Comparison of ENCODE assay signal across 1 cellular context in genomic region chr17:67245073-67245693, GRCh38.
TF ChIP-seq lines count a peak whose summit lies in the region.

HELZ (minus strand) TSS chr17:67245196; CDS start chr17:67218804, 26,392 bp downstream.

TF ChIP-seq in HepG2, 621 proteins besides CTCF, POLR2A, EP300 and RAD21 (continued from another document and continues in another):
- TF ChIP-seq SOX6 (IDR thresholded peaks at IDR 0.05): no peak
- no peak for TF ChIP-seq SOX6 (CRISPR knock-in tag; IDR thresholded peaks at IDR 0.05)
- TF ChIP-seq RFX3 (CRISPR knock-in tag; IDR thresholded peaks at IDR 0.05): no peak
- no peak; the same call in 1 of the 2 replicates for TF ChIP-seq THAP7 (CRISPR knock-in tag; IDR thresholded peaks at IDR 0.05)
- TF ChIP-seq ZSCAN22 (CRISPR knock-in tag; IDR thresholded peaks at IDR 0.05): no peak
- TF ChIP-seq ZNF138 (CRISPR knock-in tag; IDR thresholded peaks at IDR 0.05; ENCODE audit: low read depth): no peak
- TF ChIP-seq ZNF343 (CRISPR knock-in tag; IDR thresholded peaks at IDR 0.05): no peak
- TF ChIP-seq ZNF850 (CRISPR knock-in tag; conservative IDR thresholded peaks at IDR 0.05): 0 out of 2 replicates have a peak, but pooled peaks have one; percentile 71
- TF ChIP-seq, protein P1, sequence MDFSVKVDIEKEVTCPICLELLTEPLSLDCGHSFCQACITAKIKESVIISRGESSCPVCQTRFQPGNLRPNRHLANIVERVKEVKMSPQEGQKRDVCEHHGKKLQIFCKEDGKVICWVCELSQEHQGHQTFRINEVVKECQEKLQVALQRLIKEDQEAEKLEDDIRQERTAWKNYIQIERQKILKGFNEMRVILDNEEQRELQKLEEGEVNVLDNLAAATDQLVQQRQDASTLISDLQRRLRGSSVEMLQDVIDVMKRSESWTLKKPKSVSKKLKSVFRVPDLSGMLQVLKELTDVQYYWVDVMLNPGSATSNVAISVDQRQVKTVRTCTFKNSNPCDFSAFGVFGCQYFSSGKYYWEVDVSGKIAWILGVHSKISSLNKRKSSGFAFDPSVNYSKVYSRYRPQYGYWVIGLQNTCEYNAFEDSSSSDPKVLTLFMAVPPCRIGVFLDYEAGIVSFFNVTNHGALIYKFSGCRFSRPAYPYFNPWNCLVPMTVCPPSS (IDR thresholded peaks at IDR 0.05): no peak
- no peak for TF ChIP-seq BRD4 (CRISPR knock-in tag; IDR thresholded peaks at IDR 0.05)
- TF ChIP-seq TBX2 (CRISPR knock-in tag; IDR thresholded peaks at IDR 0.05; ENCODE audit: borderline replicate concordance): peak; percentile 50
- TF ChIP-seq ZNF703 (CRISPR knock-in tag; IDR thresholded peaks at IDR 0.05; ENCODE audit: borderline replicate concordance): no peak; the same call in 1 of the 2 replicates
- TF ChIP-seq CCAR2 (optimal IDR thresholded peaks at IDR 0.05; ENCODE audit: low read depth, low read length): no peak
- TF ChIP-seq, protein P2, sequence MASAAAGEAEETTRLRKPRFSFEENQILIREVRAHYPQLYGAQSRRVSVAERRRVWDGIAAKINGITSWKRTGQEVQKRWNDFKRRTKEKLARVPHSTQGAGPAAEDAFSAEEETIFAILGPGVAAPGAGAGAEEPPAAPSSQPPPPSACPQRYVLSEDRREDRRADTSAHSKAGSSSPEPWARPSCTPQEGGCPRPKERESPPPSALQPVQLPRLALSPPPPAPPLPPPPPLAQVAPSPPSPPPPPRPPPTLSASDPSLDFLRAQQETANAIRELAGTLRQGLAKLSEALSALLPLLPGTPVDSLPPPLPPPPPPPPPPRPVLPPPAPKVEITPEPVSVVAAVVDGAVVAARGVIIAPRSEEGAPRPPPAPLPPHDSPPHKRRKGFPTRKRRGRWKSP (CRISPR knock-in tag; IDR thresholded peaks at IDR 0.05): peak; percentile 49; the same call in 1 of the 2 replicates
- no peak for TF ChIP-seq ZIK1 (CRISPR knock-in tag; IDR thresholded peaks at IDR 0.05; ENCODE audit: borderline replicate concordance, low read depth)
- TF ChIP-seq, protein P3, sequence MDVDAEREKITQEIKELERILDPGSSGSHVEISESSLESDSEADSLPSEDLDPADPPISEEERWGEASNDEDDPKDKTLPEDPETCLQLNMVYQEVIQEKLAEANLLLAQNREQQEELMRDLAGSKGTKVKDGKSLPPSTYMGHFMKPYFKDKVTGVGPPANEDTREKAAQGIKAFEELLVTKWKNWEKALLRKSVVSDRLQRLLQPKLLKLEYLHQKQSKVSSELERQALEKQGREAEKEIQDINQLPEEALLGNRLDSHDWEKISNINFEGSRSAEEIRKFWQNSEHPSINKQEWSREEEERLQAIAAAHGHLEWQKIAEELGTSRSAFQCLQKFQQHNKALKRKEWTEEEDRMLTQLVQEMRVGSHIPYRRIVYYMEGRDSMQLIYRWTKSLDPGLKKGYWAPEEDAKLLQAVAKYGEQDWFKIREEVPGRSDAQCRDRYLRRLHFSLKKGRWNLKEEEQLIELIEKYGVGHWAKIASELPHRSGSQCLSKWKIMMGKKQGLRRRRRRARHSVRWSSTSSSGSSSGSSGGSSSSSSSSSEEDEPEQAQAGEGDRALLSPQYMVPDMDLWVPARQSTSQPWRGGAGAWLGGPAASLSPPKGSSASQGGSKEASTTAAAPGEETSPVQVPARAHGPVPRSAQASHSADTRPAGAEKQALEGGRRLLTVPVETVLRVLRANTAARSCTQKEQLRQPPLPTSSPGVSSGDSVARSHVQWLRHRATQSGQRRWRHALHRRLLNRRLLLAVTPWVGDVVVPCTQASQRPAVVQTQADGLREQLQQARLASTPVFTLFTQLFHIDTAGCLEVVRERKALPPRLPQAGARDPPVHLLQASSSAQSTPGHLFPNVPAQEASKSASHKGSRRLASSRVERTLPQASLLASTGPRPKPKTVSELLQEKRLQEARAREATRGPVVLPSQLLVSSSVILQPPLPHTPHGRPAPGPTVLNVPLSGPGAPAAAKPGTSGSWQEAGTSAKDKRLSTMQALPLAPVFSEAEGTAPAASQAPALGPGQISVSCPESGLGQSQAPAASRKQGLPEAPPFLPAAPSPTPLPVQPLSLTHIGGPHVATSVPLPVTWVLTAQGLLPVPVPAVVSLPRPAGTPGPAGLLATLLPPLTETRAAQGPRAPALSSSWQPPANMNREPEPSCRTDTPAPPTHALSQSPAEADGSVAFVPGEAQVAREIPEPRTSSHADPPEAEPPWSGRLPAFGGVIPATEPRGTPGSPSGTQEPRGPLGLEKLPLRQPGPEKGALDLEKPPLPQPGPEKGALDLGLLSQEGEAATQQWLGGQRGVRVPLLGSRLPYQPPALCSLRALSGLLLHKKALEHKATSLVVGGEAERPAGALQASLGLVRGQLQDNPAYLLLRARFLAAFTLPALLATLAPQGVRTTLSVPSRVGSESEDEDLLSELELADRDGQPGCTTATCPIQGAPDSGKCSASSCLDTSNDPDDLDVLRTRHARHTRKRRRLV (CRISPR knock-in tag; IDR thresholded peaks at IDR 0.05): peak; percentile 26; the same call in 1 of the 2 replicates
- peak; percentile 10; the same call in 1 of the 2 replicates for TF ChIP-seq NFYB (CRISPR knock-in tag; IDR thresholded peaks at IDR 0.05)
- no peak for TF ChIP-seq TCF7L2 (IDR thresholded peaks at IDR 0.05; ENCODE audit: low read depth, low read length)
- TF ChIP-seq JUN (CRISPR knock-in tag; IDR thresholded peaks at IDR 0.05): no peak
- peak; percentile 17; the same call in 1 of the 2 replicates for TF ChIP-seq TARDBP (CRISPR knock-in tag; IDR thresholded peaks at IDR 0.05)
- TF ChIP-seq, protein P4, sequence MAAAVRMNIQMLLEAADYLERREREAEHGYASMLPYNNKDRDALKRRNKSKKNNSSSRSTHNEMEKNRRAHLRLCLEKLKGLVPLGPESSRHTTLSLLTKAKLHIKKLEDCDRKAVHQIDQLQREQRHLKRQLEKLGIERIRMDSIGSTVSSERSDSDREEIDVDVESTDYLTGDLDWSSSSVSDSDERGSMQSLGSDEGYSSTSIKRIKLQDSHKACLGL (CRISPR knock-in tag; IDR thresholded peaks at IDR 0.05): no peak; the same call in 1 of the 2 replicates
- TF ChIP-seq, protein P5, sequence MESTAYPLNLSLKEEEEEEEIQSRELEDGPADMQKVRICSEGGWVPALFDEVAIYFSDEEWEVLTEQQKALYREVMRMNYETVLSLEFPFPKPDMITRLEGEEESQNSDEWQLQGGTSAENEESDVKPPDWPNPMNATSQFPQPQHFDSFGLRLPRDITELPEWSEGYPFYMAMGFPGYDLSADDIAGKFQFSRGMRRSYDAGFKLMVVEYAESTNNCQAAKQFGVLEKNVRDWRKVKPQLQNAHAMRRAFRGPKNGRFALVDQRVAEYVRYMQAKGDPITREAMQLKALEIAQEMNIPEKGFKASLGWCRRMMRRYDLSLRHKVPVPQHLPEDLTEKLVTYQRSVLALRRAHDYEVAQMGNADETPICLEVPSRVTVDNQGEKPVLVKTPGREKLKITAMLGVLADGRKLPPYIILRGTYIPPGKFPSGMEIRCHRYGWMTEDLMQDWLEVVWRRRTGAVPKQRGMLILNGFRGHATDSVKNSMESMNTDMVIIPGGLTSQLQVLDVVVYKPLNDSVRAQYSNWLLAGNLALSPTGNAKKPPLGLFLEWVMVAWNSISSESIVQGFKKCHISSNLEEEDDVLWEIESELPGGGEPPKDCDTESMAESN (CRISPR knock-in tag; conservative IDR thresholded peaks at IDR 0.05): no peak
- TF ChIP-seq KDM3A (CRISPR knock-in tag; IDR thresholded peaks at IDR 0.05; ENCODE audit: low read depth): no peak
- TF ChIP-seq MAZ (IDR thresholded peaks at IDR 0.05; ENCODE audit: borderline replicate concordance, low read depth, low read length): peak; percentile 86
- 0 out of 2 replicates have a peak, but pooled peaks have one; percentile 12 for TF ChIP-seq MAZ (CRISPR knock-in tag; IDR thresholded peaks at IDR 0.05; ENCODE audit: low read depth)
- peak; percentile 78; the same call in 1 of the 2 replicates for TF ChIP-seq TFAP4 (IDR thresholded peaks at IDR 0.05; ENCODE audit: borderline replicate concordance, low read depth)
- TF ChIP-seq ZNF12 (CRISPR knock-in tag; IDR thresholded peaks at IDR 0.05): no peak
- TF ChIP-seq MXD4 (CRISPR knock-in tag; IDR thresholded peaks at IDR 0.05): peak; percentile 21
- TF ChIP-seq ZNF768 (CRISPR knock-in tag; IDR thresholded peaks at IDR 0.05): peak; percentile 48; the same call in 1 of the 2 replicates
- peak; percentile 65; the same call in 1 of the 2 replicates for TF ChIP-seq ZNF878 (CRISPR knock-in tag; IDR thresholded peaks at IDR 0.05)
- TF ChIP-seq RFXANK (CRISPR knock-in tag; IDR thresholded peaks at IDR 0.05): no peak; the same call in 1 of the 2 replicates
- no peak for TF ChIP-seq ZBTB25 (CRISPR knock-in tag; IDR thresholded peaks at IDR 0.05)
- TF ChIP-seq ZNF552 (CRISPR knock-in tag; IDR thresholded peaks at IDR 0.05; ENCODE audit: borderline replicate concordance): peak; percentile 70; the same call in 1 of the 2 replicates
- no peak for TF ChIP-seq ZNF660 (CRISPR knock-in tag; IDR thresholded peaks at IDR 0.05; ENCODE audit: borderline replicate concordance, low read depth)
- TF ChIP-seq NFE2L2 (IDR thresholded peaks at IDR 0.05; ENCODE audit: low read length): no peak
- no peak for TF ChIP-seq ZFP36L1 (CRISPR knock-in tag; IDR thresholded peaks at IDR 0.05)
- TF ChIP-seq PCBP2 (optimal IDR thresholded peaks at IDR 0.05; ENCODE audit: low read depth, low read length, poor library complexity, severe bottlenecking): no peak
- TF ChIP-seq ZNF674 (CRISPR knock-in tag; IDR thresholded peaks at IDR 0.05; ENCODE audit: low read depth): no peak
- TF ChIP-seq KDM5B (CRISPR knock-in tag; IDR thresholded peaks at IDR 0.05; ENCODE audit: borderline replicate concordance): no peak
- no peak for TF ChIP-seq ZSCAN5A (CRISPR knock-in tag; IDR thresholded peaks at IDR 0.05; ENCODE audit: borderline replicate concordance)
- peak; percentile 84; the same call in 1 of the 2 replicates for TF ChIP-seq ZNF501 (CRISPR knock-in tag; IDR thresholded peaks at IDR 0.05)
- TF ChIP-seq ZNF563 (CRISPR knock-in tag; IDR thresholded peaks at IDR 0.05): no peak
- TF ChIP-seq ZBTB7B (CRISPR knock-in tag; IDR thresholded peaks at IDR 0.05): no peak; the same call in 1 of the 2 replicates
- no peak for TF ChIP-seq FOXJ3 (CRISPR knock-in tag; IDR thresholded peaks at IDR 0.05; ENCODE audit: borderline replicate concordance)
- TF ChIP-seq, protein P6, sequence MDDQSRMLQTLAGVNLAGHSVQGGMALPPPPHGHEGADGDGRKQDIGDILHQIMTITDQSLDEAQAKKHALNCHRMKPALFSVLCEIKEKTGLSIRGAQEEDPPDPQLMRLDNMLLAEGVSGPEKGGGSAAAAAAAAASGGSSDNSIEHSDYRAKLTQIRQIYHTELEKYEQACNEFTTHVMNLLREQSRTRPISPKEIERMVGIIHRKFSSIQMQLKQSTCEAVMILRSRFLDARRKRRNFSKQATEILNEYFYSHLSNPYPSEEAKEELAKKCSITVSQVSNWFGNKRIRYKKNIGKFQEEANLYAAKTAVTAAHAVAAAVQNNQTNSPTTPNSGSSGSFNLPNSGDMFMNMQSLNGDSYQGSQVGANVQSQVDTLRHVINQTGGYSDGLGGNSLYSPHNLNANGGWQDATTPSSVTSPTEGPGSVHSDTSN (CRISPR knock-in tag; IDR thresholded peaks at IDR 0.05; ENCODE audit: borderline replicate concordance): no peak
- no peak for TF ChIP-seq NCOA2 (CRISPR knock-in tag; IDR thresholded peaks at IDR 0.05)
- peak; percentile 81 for TF ChIP-seq RBFOX2 (IDR thresholded peaks at IDR 0.05; ENCODE audit: low read depth, low read length)
- no peak for TF ChIP-seq SATB2 (CRISPR knock-in tag; IDR thresholded peaks at IDR 0.05)
- TF ChIP-seq RNF2 (conservative IDR thresholded peaks at IDR 0.05; ENCODE audit: low read depth): no peak; the same call in 1 of the 2 replicates
- TF ChIP-seq, protein P7, sequence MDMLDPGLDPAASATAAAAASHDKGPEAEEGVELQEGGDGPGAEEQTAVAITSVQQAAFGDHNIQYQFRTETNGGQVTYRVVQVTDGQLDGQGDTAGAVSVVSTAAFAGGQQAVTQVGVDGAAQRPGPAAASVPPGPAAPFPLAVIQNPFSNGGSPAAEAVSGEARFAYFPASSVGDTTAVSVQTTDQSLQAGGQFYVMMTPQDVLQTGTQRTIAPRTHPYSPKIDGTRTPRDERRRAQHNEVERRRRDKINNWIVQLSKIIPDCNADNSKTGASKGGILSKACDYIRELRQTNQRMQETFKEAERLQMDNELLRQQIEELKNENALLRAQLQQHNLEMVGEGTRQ (IDR thresholded peaks at IDR 0.05; ENCODE audit: low read depth, low read length): no peak
- TF ChIP-seq, protein P7 (CRISPR knock-in tag; IDR thresholded peaks at IDR 0.05; ENCODE audit: borderline replicate concordance): no peak; the same call in 1 of the 2 replicates
- no peak for TF ChIP-seq HNRNPL (IDR thresholded peaks at IDR 0.05; ENCODE audit: low read depth, low read length)
